8 cellular contexts compared by ENCODE assay signal in the genomic region with DNA sequence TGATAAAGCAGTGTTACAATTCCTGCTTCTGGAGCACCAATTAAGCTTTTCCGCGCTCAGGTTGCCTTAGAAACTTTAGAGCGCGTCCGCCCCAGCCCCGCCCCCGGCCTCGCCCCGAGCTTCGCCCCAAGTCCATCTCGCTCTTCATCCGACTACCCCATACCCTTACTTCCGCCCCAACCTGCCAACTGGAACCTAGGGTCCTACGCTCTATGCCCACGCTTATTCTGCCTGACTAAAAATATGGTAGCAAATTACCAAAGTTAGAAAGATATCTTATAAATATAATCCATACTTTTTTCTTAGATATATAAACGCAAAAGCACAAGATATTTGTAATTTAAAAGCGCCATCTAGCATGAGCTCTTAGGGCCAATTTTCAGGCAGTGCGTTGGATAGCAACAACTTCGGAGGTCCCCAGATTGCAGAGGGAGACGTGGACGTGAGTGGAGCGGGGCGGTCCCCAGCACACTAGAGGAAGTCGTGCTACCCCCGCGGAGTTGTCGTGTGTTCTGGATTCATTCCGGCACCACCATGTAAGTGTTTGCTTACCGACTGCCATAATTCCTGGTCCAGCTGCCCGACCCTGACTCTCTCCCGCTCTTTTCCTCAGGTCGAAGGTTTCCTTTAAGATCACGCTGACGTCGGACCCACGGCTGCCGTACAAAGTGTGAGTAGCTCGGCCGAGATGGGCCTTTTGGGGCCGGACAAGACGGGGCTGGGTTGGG. TPM values are rescaled to one million over a fixed set of nuclear protein-coding genes. Genes with fewer than 3 reads are reported as not detected.
DNase-seq lines count a peak whose midpoint lies in the region; TF ChIP-seq lines count a peak whose summit lies in the region.

A gene (plus strand): TSS at position 466 of the 728 bp plus-strand sequence. CDS start 69 bp downstream, at position 535.

- peaks cover 14% of the 10 kb centered on the region for H3K36me3 ChIP-seq in neuron (ENCODE audit: insufficient read depth, low read length)
- H3K36me3 ChIP-seq in subcutaneous abdominal adipose tissue (ENCODE audit: control insufficient read depth in 5 of 5, insufficient read depth in 5 of 5, low read length in 5 of 5) = peaks cover 0 to 11% (median 4%) of the 10 kb centered on the region in 5 donors

- H3K27me3 Mint-ChIP-seq in activated naive CD4-positive, alpha-beta T cell treated with anti-CD3 and anti-CD28 coated beads for 36 hours (ENCODE audit: low read depth) = no peaks in the 10 kb centered on the region

- peaks cover 26% of the 10 kb centered on the region for H3K36me3 Mint-ChIP-seq in activated naive CD4-positive, alpha-beta T cell treated with anti-CD3 and anti-CD28 coated beads for 36 hours (ENCODE audit: low read depth)

- intact Hi-C loops in activated naive CD4-positive, alpha-beta T cell treated with anti-CD3 and anti-CD28 coated beads for 36 hours (cut with micrococcal nuclease) = loop anchor here (1.0 to 5.0 kb wide), 7 partner anchors 66 to 1529 kb away; a partner anchor contains a TSS

- TF ChIP-seq CTCF in HFF-Myc (IDR thresholded peaks at IDR 0.05; ENCODE audit: low read depth, low read length, missing control alignments) = no peak

- H2AFZ ChIP-seq in neuron (ENCODE audit: low read depth, low read length) = peak within 1 kb of the TSS; percentile 99

- H3K9me3 Mint-ChIP-seq in activated naive CD4-positive, alpha-beta T cell treated with anti-CD3 and anti-CD28 coated beads for 36 hours = no peaks in the 10 kb centered on the region

- peak within 1 kb of the TSS; percentile 90 for H3K4me3 ChIP-seq in HFF-Myc (replicated peaks; ENCODE audit: low read depth, low read length)
- peak within 1 kb of the TSS; percentile 66 for H3K4me3 ChIP-seq in neuron (ENCODE audit: low read length)
- peak within 1 kb of the TSS; percentile 96 to 98 (median 97) for H3K4me3 ChIP-seq in subcutaneous abdominal adipose tissue (ENCODE audit: low read depth in 1 of 5, low read length in 5 of 5)

- DNase-seq in GM03348 (ENCODE audit: low spot score) (peak; percentile 93), HFF-Myc (ENCODE audit: extremely low read depth, low read depth) (peak; percentile 84), NAMALWA (ENCODE audit: low spot score) (peak; percentile 95), SK-N-DZ (ENCODE audit: low spot score) (peak; percentile 94), foreskin melanocyte (peak; percentile 87)
- DNase-seq in activated naive CD4-positive, alpha-beta T cell treated with anti-CD3 and anti-CD28 coated beads for 36 hours = peak; percentile 90

- H3K4me1 Mint-ChIP-seq in activated naive CD4-positive, alpha-beta T cell treated with anti-CD3 and anti-CD28 coated beads for 36 hours (ENCODE audit: low read depth) = peaks cover 37% of the 10 kb centered on the region

- no peaks in the 10 kb centered on the region for H3K9me3 ChIP-seq in neuron (ENCODE audit: low read length)
- no peaks in the 10 kb centered on the region for H3K9me3 ChIP-seq in subcutaneous abdominal adipose tissue (ENCODE audit: control insufficient read depth in 5 of 5, low read length in 5 of 5)

- H3K27me3 ChIP-seq in neuron (ENCODE audit: insufficient read depth, low read length) (no peaks in the 10 kb centered on the region), subcutaneous abdominal adipose tissue (ENCODE audit: control insufficient read depth in 5 of 5, insufficient read depth in 4 of 5, low read length in 5 of 5) (no peaks in the 10 kb centered on the region)

- H3K27ac Mint-ChIP-seq in activated naive CD4-positive, alpha-beta T cell treated with anti-CD3 and anti-CD28 coated beads for 36 hours = peak within 1 kb of the TSS; percentile 97

- peak within 1 kb of the TSS; percentile 95 for H3K4me3 Mint-ChIP-seq in activated naive CD4-positive, alpha-beta T cell treated with anti-CD3 and anti-CD28 coated beads for 36 hours

- H3K9ac ChIP-seq in subcutaneous abdominal adipose tissue (ENCODE audit: low read length in 5 of 5) = peak within 1 kb of the TSS; percentile 94 to 98 (median 95)

- peaks cover 27% of the 10 kb centered on the region for H3K4me1 ChIP-seq in neuron (ENCODE audit: insufficient read depth, low read length)
- peaks cover 0 to 25% (median 23%) of the 10 kb centered on the region in 5 donors for H3K4me1 ChIP-seq in subcutaneous abdominal adipose tissue (ENCODE audit: control insufficient read depth in 5 of 5, insufficient read depth in 5 of 5, low read length in 5 of 5)

- peak within 1 kb of the TSS; percentile 91 for H3K27ac ChIP-seq in subcutaneous abdominal adipose tissue (ENCODE audit: low read depth, low read length)

- CTCF ChIA-PET in activated naive CD4-positive, alpha-beta T cell treated with anti-CD3 and anti-CD28 coated beads for 36 hours (lab: Charles Lee) = interaction anchor here (0.7 kb wide), 1 partner anchor 682 kb away, joined by 3 read pairs; no protein-coding TSS in a partner anchor

RNA-seq across cellular contexts. Expression of the gene that starts here (rescaled TPM):
- 72.8 and 77.2 TPM in 2 replicates for polyA plus RNA-seq in SK-N-DZ (2014; cell fraction: cytosol; rRNA removed)
- 71.3 and 76.7 TPM in 2 replicates for polyA plus RNA-seq in SK-N-DZ (2014; cell fraction: nucleus; rRNA removed)
- 10 to 100 TPM; 36.5 to 41.7 TPM for total RNA-seq in activated naive CD4-positive, alpha-beta T cell treated with anti-CD3 and anti-CD28 coated beads for 36 hours

Comparison
In these comparisons a context has a peak if more than half of its experiments do, and no peak if none do; other contexts are left out.
1. Peak in every context shown above with its lines: DNase-seq, H3K4me3 ChIP-seq and H3K27ac ChIP-seq.